Comparison of ENCODE assay signal across 1 cellular context in genomic region chr20:18364768-18365167, GRCh38.
TF ChIP-seq lines count a peak whose summit lies in the region.

No MANE protein-coding gene starts in this region.

TF ChIP-seq in A549, 52 proteins besides CTCF, POLR2A, EP300 and RAD21 (continued from another document):
- TF ChIP-seq REST (IDR thresholded peaks at IDR 0.05): no peak
- TF ChIP-seq CBX8 (IDR thresholded peaks at IDR 0.05): no peak
- TF ChIP-seq MYC (IDR thresholded peaks at IDR 0.05; ENCODE audit: borderline replicate concordance, low read length): no peak
- TF ChIP-seq ZC3H11A (IDR thresholded peaks at IDR 0.05): no peak
- no peak for TF ChIP-seq HES2 (IDR thresholded peaks at IDR 0.05)
- TF ChIP-seq NFE2L2 (conservative IDR thresholded peaks at IDR 0.05; ENCODE audit: low read length): no peak
- TF ChIP-seq TP53 (CRISPR knock-in tag; IDR thresholded peaks at IDR 0.05): no peak
- TF ChIP-seq ATOH8 (CRISPR knock-in tag; IDR thresholded peaks at IDR 0.05; ENCODE audit: low read depth): no peak
- TF ChIP-seq BCL3 (IDR thresholded peaks at IDR 0.05): no peak
- TF ChIP-seq MAZ (IDR thresholded peaks at IDR 0.05; ENCODE audit: borderline replicate concordance, low read depth, low read length): no peak
- no peak for TF ChIP-seq ZNF302 (CRISPR knock-in tag; IDR thresholded peaks at IDR 0.05)
- TF ChIP-seq JUNB (IDR thresholded peaks at IDR 0.05): no peak
- TF ChIP-seq FOSL2 (IDR thresholded peaks at IDR 0.05): no peak
- no peak for TF ChIP-seq FOSL2 (CRISPR knock-in tag; IDR thresholded peaks at IDR 0.05)
- no peak for TF ChIP-seq EHF (CRISPR knock-in tag; IDR thresholded peaks at IDR 0.05)
- no peak for TF ChIP-seq HEYL (CRISPR knock-in tag; IDR thresholded peaks at IDR 0.05)
